Comparison of ENCODE assay signal across 8 cellular contexts in the genomic region with DNA sequence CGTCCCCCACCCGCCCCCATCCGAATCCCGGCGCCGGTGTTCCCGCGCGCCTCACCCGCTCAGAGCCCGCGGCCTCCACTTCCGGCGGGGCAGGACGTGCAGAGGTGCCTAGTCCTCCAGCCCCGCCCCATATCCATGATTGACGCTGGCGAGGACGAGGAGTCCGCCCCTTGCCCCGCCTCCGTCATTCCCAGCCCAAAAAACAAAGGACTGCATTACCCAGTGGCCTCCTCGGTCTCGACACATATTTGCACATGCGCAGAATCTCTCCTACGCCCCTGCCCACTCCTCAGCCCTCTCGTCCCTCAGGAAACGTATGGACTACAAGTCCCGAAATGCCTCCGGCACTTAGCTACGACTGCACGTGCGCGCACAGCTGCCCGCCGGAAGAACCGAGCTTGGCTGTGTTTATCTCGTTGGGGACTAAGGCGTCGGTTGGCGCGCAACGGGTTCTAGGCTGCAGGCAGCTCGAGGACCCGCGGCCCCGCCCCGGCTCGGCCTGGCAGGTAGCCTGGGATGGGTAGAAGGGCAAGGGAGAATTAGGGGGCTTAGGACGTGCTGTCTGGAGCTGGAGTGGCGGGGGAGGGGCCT. TPM values are rescaled to one million over a fixed set of nuclear protein-coding genes. Genes with fewer than 3 reads are reported as not detected.
DNase-seq lines count a peak whose midpoint lies in the region; ATAC-seq, FAIRE-seq and TF ChIP-seq lines count a peak whose summit lies in the region.

A gene with protein sequence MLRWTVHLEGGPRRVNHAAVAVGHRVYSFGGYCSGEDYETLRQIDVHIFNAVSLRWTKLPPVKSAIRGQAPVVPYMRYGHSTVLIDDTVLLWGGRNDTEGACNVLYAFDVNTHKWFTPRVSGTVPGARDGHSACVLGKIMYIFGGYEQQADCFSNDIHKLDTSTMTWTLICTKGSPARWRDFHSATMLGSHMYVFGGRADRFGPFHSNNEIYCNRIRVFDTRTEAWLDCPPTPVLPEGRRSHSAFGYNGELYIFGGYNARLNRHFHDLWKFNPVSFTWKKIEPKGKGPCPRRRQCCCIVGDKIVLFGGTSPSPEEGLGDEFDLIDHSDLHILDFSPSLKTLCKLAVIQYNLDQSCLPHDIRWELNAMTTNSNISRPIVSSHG (plus strand): TSS at position 407 of the 591 bp plus-strand sequence. CDS start 2,944 bp downstream, outside the sequence.
A gene (minus strand): TSS at position 104 of the 591 bp plus-strand sequence. CDS start 133 bp downstream, outside the sequence.

- peaks cover 32% of the 10 kb centered on the region for H3K36me3 ChIP-seq in BE2C

- DNase-seq in BE2C (peak; percentile 99), GM19240 (ENCODE audit: insufficient read length, low spot score) (peak; percentile 93), NCI-H526 (lab: John Stamatoyannopoulos, UW) (peak; percentile 99 to 100), kidney glomerular epithelial cell (lab: John Stamatoyannopoulos, UW) (peak; percentile 100)
- DNase-seq in activated CD4-positive, alpha-beta T cell treated with anti-CD3 and anti-CD28 coated beads for 48 hours, result peak; percentile 99
- peak; percentile 96 to 98 for DNase-seq in stimulated activated CD4-positive, alpha-beta T cell treated with anti-CD3 and anti-CD28 coated beads, Interleukin-1b, Interleukin-23, amount 100 ng/mL, for 1 hour (ENCODE audit: low read depth in 2 of 2)

- H3K4me1 ChIP-seq in BE2C, result no peaks in the 10 kb centered on the region

- H3K4me3 ChIP-seq in BE2C (ENCODE audit: low read depth, low read length), result peak within 1 kb of the TSS; percentile 95

- TF ChIP-seq CTCF in BE2C (IDR thresholded peaks at IDR 0.05; ENCODE audit: low read depth, low read length), result no peak

- H3K27me3 ChIP-seq in BE2C, result no peaks in the 10 kb centered on the region

- FAIRE-seq in colon (lab: Jason Lieb, UNC), result peak; percentile 36

- peak; percentile 93 for ATAC-seq in HG03460 (IDR thresholded peaks at IDR 0.05; ENCODE audit: unreplicated experiment)

- no peaks in the 10 kb centered on the region for H3K9me3 ChIP-seq in BE2C

RNA-seq across cellular contexts. Expression of the first gene that starts in this region (rescaled TPM):
- polyA plus RNA-seq in BE2C (2012; ENCODE audit: insufficient read depth, insufficient read length, low read depth), result 125 TPM

RNA-seq across cellular contexts. Expression of the second gene that starts in this region (rescaled TPM):
- 153 TPM for polyA plus RNA-seq in BE2C (2012; ENCODE audit: insufficient read depth, insufficient read length, low read depth)

Comparison
In these comparisons a context has a peak if more than half of its experiments do, and no peak if none do; other contexts are left out.
1. Peak in every context shown above with its lines: DNase-seq, ATAC-seq and H3K4me3 ChIP-seq.